In the genomic region with DNA sequence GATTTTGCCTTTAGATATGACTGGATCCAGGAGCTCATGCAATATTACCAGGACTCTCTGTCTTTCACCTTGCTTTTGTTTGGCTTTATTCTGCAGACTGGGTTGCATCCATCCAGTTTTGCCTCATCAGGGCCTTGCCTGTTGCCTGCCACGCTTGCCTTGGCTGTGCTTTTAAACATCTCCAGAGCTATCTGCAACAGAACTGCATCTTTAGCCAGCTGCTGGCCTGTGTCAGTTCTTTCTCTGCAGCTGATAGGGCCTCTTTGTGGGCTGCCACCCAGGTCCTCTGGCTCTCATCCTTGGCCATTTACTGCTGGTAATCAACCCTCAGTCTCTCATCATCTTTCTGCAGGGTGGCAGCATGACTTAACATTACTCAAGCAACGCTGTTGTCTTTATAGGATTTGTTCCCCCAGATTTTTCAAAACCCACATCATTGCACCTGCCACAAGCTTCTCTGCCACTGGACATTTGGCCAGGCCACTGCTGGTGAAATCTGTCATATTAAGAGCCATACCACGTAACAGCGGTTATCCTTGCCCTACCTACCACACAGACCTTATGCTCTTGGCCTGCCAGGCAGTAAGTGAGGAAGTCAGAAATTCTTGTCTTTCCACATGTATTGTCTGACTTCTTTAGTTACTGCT, we compare ENCODE assay signal across 16 cellular contexts. TPM values are rescaled to one million over a fixed set of nuclear protein-coding genes. Genes with fewer than 3 reads are reported as not detected.
A peak's percentile ranks its signal among the peaks of the same experiment; 100 is the strongest.
DNase-seq lines count a peak whose midpoint lies in the region; ATAC-seq and TF ChIP-seq lines count a peak whose summit lies in the region.
"Had no signal": no experiment of that assay in that cellular context is flagged by ENCODE, and none has a peak within 500 bp of the region (broad histone marks: within the 10 kb centered on the region; RNA-seq: fewer than 3 reads in every experiment).

No MANE protein-coding gene starts in this region.

- H3K9me3 ChIP-seq in right cardiac atrium (ENCODE audit: control insufficient read depth, low read length): no peaks in the 10 kb centered on the region
- H3K9me3 ChIP-seq in heart right ventricle: no peaks in the 10 kb centered on the region
- H3K9me3 ChIP-seq in stomach: no peaks in the 10 kb centered on the region

- ATAC-seq in right cardiac atrium (peak in 1 of 2 donors; percentile 59), heart right ventricle (no peak), sciatic nerve (peak; percentile 34)
- ATAC-seq: GM12878, GM23338 had no signal

- H3K4me1 ChIP-seq in right cardiac atrium (ENCODE audit: control insufficient read depth, insufficient read depth, low read length) (peaks cover 2% of the 10 kb centered on the region), heart right ventricle (peaks cover 0 to 17% (median 5%) of the 10 kb centered on the region in 9 donors), stomach (no peaks in the 10 kb centered on the region)

- H3K4me3 ChIP-seq in right cardiac atrium (ENCODE audit: low read length): no peak overlapping the region
- H3K4me3 ChIP-seq in heart right ventricle: no peak overlapping the region
- H3K4me3 ChIP-seq in stomach: no peak overlapping the region
- H3K4me3 ChIP-seq: GM12878, GM23338 had no signal

- H3K36me3 ChIP-seq in heart right ventricle (no peaks in the 10 kb centered on the region), stomach (no peaks in the 10 kb centered on the region)

- TF ChIP-seq CTCF in heart right ventricle (IDR thresholded peaks at IDR 0.05) (no peak), stomach (IDR thresholded peaks at IDR 0.05) (no peak)

- H3K27ac ChIP-seq in right cardiac atrium (ENCODE audit: low read length) (no peak overlapping the region), heart right ventricle (no peak overlapping the region), stomach (no peak overlapping the region)
- H3K27ac ChIP-seq: HL-60 had no signal

- DNase-seq in right cardiac atrium (peak in 2 of 3 donors; percentile 60 to 76), heart right ventricle (no peak), myocyte (ENCODE audit: low read depth) (peak; percentile 18), sciatic nerve (ENCODE audit: low spot score) (no peak), DMS153 treated with DMSO at 0.1 percent for 48 hours (lab: John Stamatoyannopoulos, UW; ENCODE audit: unreplicated experiment) (no peak), stomach (no peak), mesenteric fat pad (ENCODE audit: low spot score) (no peak)
- DNase-seq: C1 segment of cervical spinal cord; Calu3; CD4-positive, alpha-beta T cell; DMS 273 treated with DMSO at 0.1 percent for 48 hours; DMS79; H7 had no signal

- intact Hi-C loops in right cardiac atrium (cut with DNase I): no loop called here
- intact Hi-C loops in heart right ventricle (cut with DNase I): no loop called here
- intact Hi-C loops in sciatic nerve (cut with DNase I): no loop called here
- intact Hi-C loops in stomach (cut with DNase I; ENCODE audit: low total_unique reads): no loop called here

- TF ChIP-seq POLR2A in stomach (IDR thresholded peaks at IDR 0.05): no peak

- WGBS in right cardiac atrium: 67% methylated on average over 4 of the region's 4 CpGs
- 79 to 81% methylated on average over 4 of the region's 4 CpGs for WGBS in heart right ventricle, 2 donors
- WGBS in stomach, 5 donors: 84 to 92% (median 88%) methylated on average over 4 of the region's 4 CpGs

- TF ChIP-seq EP300 in stomach (IDR thresholded peaks at IDR 0.05): no peak

- H3K27me3 ChIP-seq in right cardiac atrium (ENCODE audit: control insufficient read depth, insufficient read depth): no peaks in the 10 kb centered on the region
- peaks cover 0 to 3% (median 0%) of the 10 kb centered on the region in 7 donors for H3K27me3 ChIP-seq in heart right ventricle
- peaks cover 0 to 7% (median 0%) of the 10 kb centered on the region in 3 donors for H3K27me3 ChIP-seq in stomach

RNA-seq across cellular contexts. Expression of a gene that starts 24.4 kb away (rescaled TPM):
- total RNA-seq in right cardiac atrium (under 1 TPM; 0.11 to 0.82 (median 0.59) TPM), heart right ventricle (under 1 TPM in 9 of 10 donors, not detected in 1; 0.04 to 0.81 (median 0.10) TPM), myocyte (0.05 TPM in 1 of 2 replicates, not detected in the other), sciatic nerve (0.53 TPM), stomach (1 to 10 TPM in 3 of 5 donors, not detected in 2; 1.8 to 4.1 (median 2.6) TPM), mesenteric fat pad (0.55 TPM)
- polyA plus RNA-seq in right cardiac atrium (0.07 TPM), heart right ventricle (under 1 TPM in 1 of 2 donors, not detected in 1; 0.14 TPM), stomach (under 1 TPM; 0.13 to 0.68 (median 0.31) TPM)
- polyA plus RNA-seq in myocyte (2012): 0.01 TPM
- total RNA-seq: CD4-positive, alpha-beta T cell had no signal

Comparison
In these comparisons a context has a peak if more than half of its experiments do, and no peak if none do; other contexts are left out.
1. DNase-seq: peak in right cardiac atrium (2 of 3) and myocyte (single experiment); none in heart right ventricle (0 of 2), sciatic nerve (single experiment), DMS153 treated with DMSO at 0.1 percent for 48 hours (single experiment), stomach (single experiment) and mesenteric fat pad (single experiment).